ENCODE assay signal across 13 cellular contexts in the genomic region with DNA sequence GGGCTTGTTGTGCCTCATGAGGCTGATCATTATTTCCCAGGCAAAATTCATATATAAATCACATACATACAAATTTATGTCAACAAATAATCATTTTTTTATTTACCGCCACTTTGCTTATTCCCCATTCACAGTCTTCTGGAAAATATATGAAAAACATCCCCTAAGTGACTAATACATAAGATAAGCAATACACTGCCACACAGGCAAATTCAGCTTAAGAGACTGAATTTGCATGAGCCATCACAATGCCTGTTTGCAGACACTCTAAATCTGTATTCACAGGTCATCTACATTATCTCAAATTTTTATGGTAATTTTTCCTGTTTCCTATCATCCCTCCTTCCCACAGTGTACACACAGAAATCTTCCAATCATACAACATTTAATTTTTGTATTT. TPM values are rescaled to one million over a fixed set of nuclear protein-coding genes. Genes with fewer than 3 reads are reported as not detected.
DNase-seq lines count a peak whose midpoint lies in the region; ATAC-seq and TF ChIP-seq lines count a peak whose summit lies in the region.
"Had no signal": no experiment of that assay in that cellular context is flagged by ENCODE, and none has a peak within 500 bp of the region (broad histone marks: within the 10 kb centered on the region; RNA-seq: fewer than 3 reads in every experiment).

No MANE protein-coding gene starts in this region.

- H3K4me1 ChIP-seq in CD4-positive, alpha-beta memory T cell (ENCODE audit: insufficient read depth, low read length) = peaks cover 71% of the 10 kb centered on the region
- peaks cover 22% of the 10 kb centered on the region for H3K4me1 ChIP-seq in IMR-90 (ENCODE audit: control insufficient read depth, insufficient read depth, low read length)
- H3K4me1 ChIP-seq: sigmoid colon had no signal

- TF ChIP-seq CTCF in IMR-90 (conservative IDR thresholded peaks at IDR 0.05; ENCODE audit: low read depth, low read length) = no peak

- H4K20me1 ChIP-seq in IMR-90 (ENCODE audit: insufficient read depth, low read length) = 0 out of 2 replicates have a peak, but pooled peaks cover 3% of the 10 kb centered on the region

- H3K4ac ChIP-seq in IMR-90 (ENCODE audit: low read depth, low read length) = peak overlapping the region; percentile 68; the same call in 1 of the 2 replicates

- peak overlapping the region in 2 of 8 donors; percentile 10 to 70 for H3K4me3 Mint-ChIP-seq in CD4-positive, alpha-beta memory T cell
- H3K4me3 Mint-ChIP-seq in activated T-helper 17 cell treated with anti-CD3 and anti-CD28 coated beads, Interleukin-2, amount 50 U/mL, for 72 hours = peak overlapping the region; percentile 70
- peak overlapping the region in 2 of 5 donors; percentile 29 to 37 for H3K4me3 Mint-ChIP-seq in immature natural killer cell
- H3K4me3 Mint-ChIP-seq: nephron had no signal

- no peak overlapping the region for H3K18ac ChIP-seq in IMR-90 (ENCODE audit: low read depth, low read length)

- H2BK5ac ChIP-seq in IMR-90 (ENCODE audit: low read depth, low read length, poor library complexity, severe bottlenecking) = peak overlapping the region; percentile 53

- ATAC-seq in IMR-90 (ENCODE audit: low read depth) (peak; percentile 31), GM18867 (IDR thresholded peaks at IDR 0.05; ENCODE audit: unreplicated experiment) (no peak)
- ATAC-seq in activated T-helper 17 cell treated with anti-CD3 and anti-CD28 coated beads, Interleukin-2, amount 50 U/mL, for 72 hours (replicated peaks) = no peak
- ATAC-seq: left lobe of liver had no signal

- no peak overlapping the region for H4K91ac ChIP-seq in IMR-90 (ENCODE audit: insufficient read depth, low read depth, low read length)

- peaks cover 51 to 89% (median 76%) of the 10 kb centered on the region in 4 donors for H3K4me1 Mint-ChIP-seq in CD4-positive, alpha-beta memory T cell
- H3K4me1 Mint-ChIP-seq in activated T-helper 17 cell treated with anti-CD3 and anti-CD28 coated beads, Interleukin-2, amount 50 U/mL, for 72 hours = peaks cover 67% of the 10 kb centered on the region
- H3K4me1 Mint-ChIP-seq in immature natural killer cell = peaks cover 76 to 92% of the 10 kb centered on the region in 2 donors
- H3K4me1 Mint-ChIP-seq: nephron had no signal

- no TSS peak for BruUV-seq in IMR-90 (replicated peaks; lab: Mats Ljungman, UMichigan)

- H3K27ac ChIP-seq in CD4-positive, alpha-beta memory T cell (ENCODE audit: low read depth, low read length) = no peak overlapping the region
- no peak overlapping the region for H3K27ac ChIP-seq in IMR-90 (ENCODE audit: insufficient read depth, low read length)
- H3K27ac ChIP-seq: sigmoid colon had no signal

- H3K23ac ChIP-seq in IMR-90 (ENCODE audit: low read depth, low read length) = peak overlapping the region; percentile 85; the same call in 1 of the 2 replicates

- H2AFZ ChIP-seq in IMR-90 (replicated peaks; ENCODE audit: low read length, poor library complexity) = no peak overlapping the region

- H2BK20ac ChIP-seq in IMR-90 (ENCODE audit: low read depth, low read length) = peak overlapping the region; percentile 47; the same call in 1 of the 2 replicates

- H2AK9ac ChIP-seq in IMR-90 (replicated peaks; ENCODE audit: low read depth, low read length, poor library complexity) = no peak overlapping the region

- H3K9me3 ChIP-seq in CD4-positive, alpha-beta memory T cell (ENCODE audit: control insufficient read depth in 1 of 2, low read length in 2 of 2) = no peaks in the 10 kb centered on the region
- no peaks in the 10 kb centered on the region for H3K9me3 ChIP-seq in IMR-90 (ENCODE audit: control insufficient read depth, insufficient read depth, low read length)
- H3K9me3 ChIP-seq: sigmoid colon had no signal

- POLR2A ChIA-PET in CD4-positive, alpha-beta memory T cell (lab: Charles Lee; ENCODE audit: partially characterized antibody) = interaction anchor here (1.0 to 15.0 kb wide), 8 partner anchors 10 to 146 kb away, joined by 3 to 141 read pairs (median 4); a partner anchor contains a TSS
- POLR2A ChIA-PET in IMR-90 (lab: Charles Lee; ENCODE audit: unreplicated experiment) = no interaction called here

- H3K4me2 ChIP-seq in IMR-90 (ENCODE audit: low read depth, low read length) = no peak overlapping the region

- no peak for DNase-seq in CD4-positive, alpha-beta memory T cell
- DNase-seq in IMR-90 (peak; percentile 70), immature natural killer cell (no peak), HUDEP-2 (lab: John Stamatoyannopoulos, UW; ENCODE audit: unreplicated experiment in 76 of 76) (no peak), NCI-H1436 (lab: John Stamatoyannopoulos, UW) (no peak), AG08396 (ENCODE audit: low spot score) (no peak)
- DNase-seq: activated T-cell treated with anti-CD3 and anti-CD28 coated beads for 4 hours, NCI-H1436 treated with DMSO at 0.1 percent for 48 hours, sigmoid colon had no signal

- no peak overlapping the region for H3K9ac ChIP-seq in IMR-90 (ENCODE audit: low read depth, low read length)

- H3K27ac Mint-ChIP-seq in CD4-positive, alpha-beta memory T cell = peak overlapping the region in 5 of 7 donors; percentile 67 to 90 (median 80)
- peak overlapping the region; percentile 71 for H3K27ac Mint-ChIP-seq in activated T-helper 17 cell treated with anti-CD3 and anti-CD28 coated beads, Interleukin-2, amount 50 U/mL, for 72 hours
- peak overlapping the region; percentile 56 to 92 (median 82) for H3K27ac Mint-ChIP-seq in immature natural killer cell

- H2BK15ac ChIP-seq in IMR-90 (ENCODE audit: low read depth, low read length) = 0 out of 3 replicates have a peak overlapping the region, but pooled peaks have one; percentile 9

- no peak for TF ChIP-seq RAD21 in IMR-90 (IDR thresholded peaks at IDR 0.05; ENCODE audit: low read length)

- H3K36me3 Mint-ChIP-seq in CD4-positive, alpha-beta memory T cell = no peaks in the 10 kb centered on the region
- no peaks in the 10 kb centered on the region for H3K36me3 Mint-ChIP-seq in activated T-helper 17 cell treated with anti-CD3 and anti-CD28 coated beads, Interleukin-2, amount 50 U/mL, for 72 hours (ENCODE audit: low read depth)
- H3K36me3 Mint-ChIP-seq in immature natural killer cell = no peaks in the 10 kb centered on the region

- intact Hi-C loops in CD4-positive, alpha-beta memory T cell (cut with micrococcal nuclease) = loop anchor here (2.0 kb wide), 1 partner anchor 14 kb away; a partner anchor contains a TSS
- intact Hi-C loops in IMR-90 (cut with micrococcal nuclease) = no loop called here

- no peak for TF ChIP-seq POLR2A in IMR-90 (IDR thresholded peaks at IDR 0.05; ENCODE audit: low read depth, low read length)

- H3K27me3 ChIP-seq in CD4-positive, alpha-beta memory T cell (ENCODE audit: insufficient read depth, low read length) = no peaks in the 10 kb centered on the region
- H3K27me3 ChIP-seq in IMR-90 (ENCODE audit: control insufficient read depth, insufficient read depth, low read length) = no peaks in the 10 kb centered on the region
- H3K27me3 ChIP-seq: sigmoid colon had no signal

- H3K9me3 Mint-ChIP-seq in CD4-positive, alpha-beta memory T cell = no peaks in the 10 kb centered on the region
- H3K9me3 Mint-ChIP-seq in activated T-helper 17 cell treated with anti-CD3 and anti-CD28 coated beads, Interleukin-2, amount 50 U/mL, for 72 hours = no peaks in the 10 kb centered on the region
- no peaks in the 10 kb centered on the region for H3K9me3 Mint-ChIP-seq in immature natural killer cell
- H3K9me3 Mint-ChIP-seq: nephron had no signal

- H3K9me1 ChIP-seq in IMR-90 (ENCODE audit: insufficient read depth, low read length) = peaks cover 20% of the 10 kb centered on the region; the same call in 1 of the 2 replicates

- H2BK120ac ChIP-seq in IMR-90 (ENCODE audit: low read depth, low read length) = peak overlapping the region; percentile 44; the same call in 1 of the 2 replicates

- H2AK5ac ChIP-seq in IMR-90 (ENCODE audit: low read depth, low read length) = 0 out of 2 replicates have a peak overlapping the region, but pooled peaks have one; percentile 52

- dilution Hi-C loops in IMR-90 (cut with HindIII; ENCODE audit: low sequenced_read_pairs, unreplicated experiment) = no loop called here

- H4K5ac ChIP-seq in IMR-90 (ENCODE audit: low read depth, low read length) = no peak overlapping the region

- peaks cover 47 to 83% of the 10 kb centered on the region in 2 experiments for H3K79me1 ChIP-seq in IMR-90 (ENCODE audit: low read depth in 1 of 2, low read length in 2 of 2)

- no CpG with 5 or more reads among the region's 1 CpG for WGBS in IMR-90 (ENCODE audit: extremely low coverage in 2 of 2, insufficient read length in 1 of 2), 2 experiments

- H3K27me3 Mint-ChIP-seq in CD4-positive, alpha-beta memory T cell = no peaks in the 10 kb centered on the region
- H3K27me3 Mint-ChIP-seq in activated T-helper 17 cell treated with anti-CD3 and anti-CD28 coated beads, Interleukin-2, amount 50 U/mL, for 72 hours = no peaks in the 10 kb centered on the region
- peaks cover 2 to 4% (median 4%) of the 10 kb centered on the region in 3 donors for H3K27me3 Mint-ChIP-seq in immature natural killer cell (ENCODE audit: low read depth in 3 of 3)

- no peak overlapping the region for H3K56ac ChIP-seq in IMR-90 (ENCODE audit: extremely low read depth, insufficient read depth, low read length)

- no peak overlapping the region for H3K14ac ChIP-seq in IMR-90 (replicated peaks; ENCODE audit: low read depth, low read length)

- CTCF ChIA-PET in CD4-positive, alpha-beta memory T cell (lab: Charles Lee; ENCODE audit: partially characterized antibody) = interaction anchor here (0.9 to 2.8 kb wide), 4 partner anchors 12 to 146 kb away, joined by 4 to 18 read pairs (median 7); no protein-coding TSS in a partner anchor
- CTCF ChIA-PET in IMR-90 (lab: Yijun Ruan, JAX) = interaction anchor here (1.0 kb wide), 2 partner anchors 13 to 103 kb away, joined by 3 read pairs; no protein-coding TSS in a partner anchor

- H3K36me3 ChIP-seq in CD4-positive, alpha-beta memory T cell (ENCODE audit: insufficient read depth, low read length) = no peaks in the 10 kb centered on the region
- H3K36me3 ChIP-seq in IMR-90 (ENCODE audit: control insufficient read depth, insufficient read depth, low read length) = no peaks in the 10 kb centered on the region
- H3K36me3 ChIP-seq: sigmoid colon had no signal

- no peak overlapping the region for H3K4me3 ChIP-seq in CD4-positive, alpha-beta memory T cell (ENCODE audit: low read length in 2 of 2)
- no peak overlapping the region for H3K4me3 ChIP-seq in IMR-90 (ENCODE audit: insufficient read depth, low read depth, low read length)
- H3K4me3 ChIP-seq: sigmoid colon had no signal

- in situ Hi-C loops in IMR-90 (cut with MboI; ENCODE audit: low sequenced_read_pairs) = no loop called here

- no peak overlapping the region; a peak in 1 of 4 replicates for H4K8ac ChIP-seq in IMR-90 (ENCODE audit: low read depth in 2 of 2, low read length in 2 of 2)

RNA-seq across cellular contexts. Expression of a gene that starts 13.2 kb away (rescaled TPM):
- total RNA-seq in CD4-positive, alpha-beta memory T cell = 10 to 100 TPM; 61.2 to 72.7 TPM
- polyA plus RNA-seq in CD4-positive, alpha-beta memory T cell = 10 to 100 TPM in 1 of 2 donors, 1 to 10 TPM in 1; 6.9 to 19.7 TPM
- 29.9 and 30.0 TPM in 2 replicates for total RNA-seq in IMR-90 (2012; rRNA removed)
- 15.4 and 18.0 TPM in 2 replicates for polyA plus RNA-seq in IMR-90 (2012; rRNA removed)
- 4.0 and 4.9 TPM in 2 replicates for polyA plus RNA-seq in IMR-90 (2012; cell fraction: cytosol; rRNA removed)
- polyA plus RNA-seq in IMR-90 (2012; cell fraction: nucleus; rRNA removed; ENCODE audit: low replicate concordance) = 14.4 and 46.7 TPM in 2 replicates
- total RNA-seq in activated T-helper 17 cell treated with anti-CD3 and anti-CD28 coated beads, Interleukin-2, amount 50 U/mL, for 72 hours = 10 to 100 TPM; 57.6 to 70.6 TPM
- polyA plus RNA-seq in immature natural killer cell = 10 to 100 TPM in 1 of 3 donors, 1 to 10 TPM in 2; 6.4 to 20.0 (median 8.5) TPM
